ENCODE assay signal across 8 cellular contexts in the genomic region with DNA sequence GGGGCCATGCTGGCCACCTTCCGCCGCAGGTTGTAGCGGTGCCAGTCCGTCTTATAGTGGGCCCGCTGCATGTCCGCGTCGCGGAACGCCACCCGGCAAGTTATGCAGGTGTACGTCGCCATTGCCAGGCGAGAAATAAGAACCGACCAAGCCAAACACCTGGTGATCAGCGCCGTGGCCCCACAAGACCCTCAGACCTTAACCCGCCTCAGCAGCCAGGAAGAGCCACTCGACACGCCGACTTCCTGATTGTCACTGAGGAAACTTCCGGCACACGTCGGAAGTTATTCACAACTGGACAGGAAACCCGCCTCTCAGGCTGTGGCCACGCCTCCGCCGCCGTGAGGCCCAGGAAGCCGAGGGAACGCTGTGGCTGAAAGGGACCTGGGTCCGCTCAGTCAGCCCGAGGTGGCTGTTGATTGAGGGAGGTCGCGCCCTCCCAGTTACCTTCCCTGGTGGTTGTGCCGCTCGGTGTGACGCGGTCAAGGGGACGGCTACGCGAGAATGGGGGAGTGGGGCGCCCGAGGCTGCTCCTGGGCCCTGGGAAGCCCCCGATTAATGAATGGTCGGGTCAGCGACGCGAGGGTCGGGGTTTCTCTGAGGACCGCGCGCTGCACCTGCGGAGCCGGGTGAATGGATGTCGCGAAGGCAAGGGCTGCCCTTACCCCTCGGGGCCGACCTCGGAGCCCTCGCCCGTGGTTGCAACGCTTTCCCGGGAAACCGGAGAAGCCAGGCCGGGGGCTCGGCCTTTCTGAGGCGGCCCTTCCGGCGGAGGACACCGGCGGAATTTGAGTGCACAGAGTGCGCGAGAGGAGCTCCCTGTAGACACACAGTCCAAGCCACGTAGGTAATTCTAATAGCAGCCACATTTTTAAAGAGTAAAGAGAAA. TPM values are rescaled to one million over a fixed set of nuclear protein-coding genes. Genes with fewer than 3 reads are reported as not detected.
DNase-seq lines count a peak whose midpoint lies in the region; ATAC-seq lines count a peak whose summit lies in the region.

A gene with protein sequence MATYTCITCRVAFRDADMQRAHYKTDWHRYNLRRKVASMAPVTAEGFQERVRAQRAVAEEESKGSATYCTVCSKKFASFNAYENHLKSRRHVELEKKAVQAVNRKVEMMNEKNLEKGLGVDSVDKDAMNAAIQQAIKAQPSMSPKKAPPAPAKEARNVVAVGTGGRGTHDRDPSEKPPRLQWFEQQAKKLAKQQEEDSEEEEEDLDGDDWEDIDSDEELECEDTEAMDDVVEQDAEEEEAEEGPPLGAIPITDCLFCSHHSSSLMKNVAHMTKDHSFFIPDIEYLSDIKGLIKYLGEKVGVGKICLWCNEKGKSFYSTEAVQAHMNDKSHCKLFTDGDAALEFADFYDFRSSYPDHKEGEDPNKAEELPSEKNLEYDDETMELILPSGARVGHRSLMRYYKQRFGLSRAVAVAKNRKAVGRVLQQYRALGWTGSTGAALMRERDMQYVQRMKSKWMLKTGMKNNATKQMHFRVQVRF (minus strand): TSS at position 257 of the 889 bp plus-strand sequence. CDS start 135 bp downstream, at position 122.

- peak within 1 kb of the TSS; percentile 96 for H3K4me3 Mint-ChIP-seq in activated CD8-positive, alpha-beta memory T cell treated with anti-CD3 and anti-CD28 coated beads, Interleukin-2, amount 10 ng/mL, durations not matched to agents 7 days and 5 days

- H3K79me1 ChIP-seq in mesenchymal stem cell (replicated peaks; ENCODE audit: low read length, poor library complexity, severe bottlenecking) = peaks cover 10% of the 10 kb centered on the region

- H4K91ac ChIP-seq in mesenchymal stem cell (ENCODE audit: low read length) = peak within 1 kb of the TSS; percentile 97

- peak within 1 kb of the TSS; percentile 56 to 73 for H3K4ac ChIP-seq in mesenchymal stem cell (ENCODE audit: low read depth in 1 of 2, low read length in 2 of 2)

- H3K36me3 ChIP-seq in HUES48 (ENCODE audit: control insufficient read depth, insufficient read depth, low read length) (peaks cover 28% of the 10 kb centered on the region), NT2/D1 (ENCODE audit: insufficient read depth, insufficient read length, low read length) (peaks cover 41% of the 10 kb centered on the region), endocrine pancreas (ENCODE audit: control insufficient read depth, insufficient read depth, low read length) (peaks cover 5% of the 10 kb centered on the region), mesenchymal stem cell (ENCODE audit: control insufficient read depth in 1 of 2, insufficient read depth in 2 of 2, low read depth in 1 of 2, low read length in 2 of 2) (peaks cover 4 to 36% of the 10 kb centered on the region in 2 experiments)

- in situ Hi-C loops in Caki2 (cut with HindIII; ENCODE audit: low pct_unique_long_range_greater_than_20kb, low sequenced_read_pairs) = no loop called here

- WGBS in mesenchymal stem cell = under 1% methylated on average over 70 of the region's 75 CpGs

- H4K8ac ChIP-seq in mesenchymal stem cell (ENCODE audit: low read length) = peak within 1 kb of the TSS; percentile 92

- H3K4me3 ChIP-seq in HUES48 (ENCODE audit: low read depth, low read length) (peak within 1 kb of the TSS; percentile 97), NT2/D1 (ENCODE audit: insufficient read length, low read depth) (peak within 1 kb of the TSS; percentile 92), endocrine pancreas (ENCODE audit: control insufficient read depth, insufficient read depth, low read length) (peak within 1 kb of the TSS; percentile 83), mesenchymal stem cell (ENCODE audit: insufficient read depth in 1 of 2, low read depth in 1 of 2, low read length in 2 of 2) (peak within 1 kb of the TSS; percentile 96 to 98)

- H3K14ac ChIP-seq in mesenchymal stem cell (ENCODE audit: low read length in 2 of 2) = peak within 1 kb of the TSS in 1 of 2 experiments; percentile 81

- H3K36me3 Mint-ChIP-seq in activated CD8-positive, alpha-beta memory T cell treated with anti-CD3 and anti-CD28 coated beads, Interleukin-2, amount 10 ng/mL, durations not matched to agents 7 days and 5 days = peaks cover 48% of the 10 kb centered on the region

- H3K9ac ChIP-seq in HUES48 (ENCODE audit: low read depth, low read length) (peak within 1 kb of the TSS; percentile 80), NT2/D1 (ENCODE audit: insufficient read length, low read depth) (peak within 1 kb of the TSS; percentile 92), endocrine pancreas (ENCODE audit: control insufficient read depth, insufficient read depth, low read length) (peak within 1 kb of the TSS; percentile 93), mesenchymal stem cell (ENCODE audit: low read length) (peak within 1 kb of the TSS; percentile 94)

- H3K9me3 ChIP-seq in HUES48 (ENCODE audit: control insufficient read depth, insufficient read depth, low read length) = no peaks in the 10 kb centered on the region
- H3K9me3 ChIP-seq in NT2/D1 (ENCODE audit: insufficient read depth, low read length) = no peaks in the 10 kb centered on the region
- no peaks in the 10 kb centered on the region for H3K9me3 ChIP-seq in endocrine pancreas (ENCODE audit: control insufficient read depth, low read length)
- H3K9me3 ChIP-seq in mesenchymal stem cell (ENCODE audit: control insufficient read depth, low read length) = no peaks in the 10 kb centered on the region

- H3K27ac ChIP-seq in HUES48 (ENCODE audit: low read depth, low read length) (peak within 1 kb of the TSS; percentile 84), mesenchymal stem cell (ENCODE audit: low read length, poor library complexity, severe bottlenecking) (peak within 1 kb of the TSS; percentile 56)

- H3K27me3 Mint-ChIP-seq in activated CD8-positive, alpha-beta memory T cell treated with anti-CD3 and anti-CD28 coated beads, Interleukin-2, amount 10 ng/mL, durations not matched to agents 7 days and 5 days = no peaks in the 10 kb centered on the region

- DNase-seq in Caki2 (ENCODE audit: low read depth) = peak; percentile 81
- peak; percentile 75 for DNase-seq in NT2/D1 (ENCODE audit: low read depth, low spot score)
- peak; percentile 95 for DNase-seq in activated CD8-positive, alpha-beta memory T cell treated with anti-CD3 and anti-CD28 coated beads, Interleukin-2, amount 10 ng/mL, durations not matched to agents 7 days and 5 days
- DNase-seq in mesenchymal stem cell = peak; percentile 94
- DNase-seq in stimulated activated CD8-positive, alpha-beta memory T cell treated with anti-CD3 and anti-CD28 coated beads, Interleukin-12 subunit alpha, Interleukin-12 subunit beta, amount 100 ng/mL, for 4 hours (ENCODE audit: low read depth) = peak; percentile 77

- ATAC-seq in GM21423 (IDR thresholded peaks at IDR 0.05; ENCODE audit: unreplicated experiment) = peak; percentile 83
- peak; percentile 90 for ATAC-seq in activated CD8-positive, alpha-beta memory T cell treated with anti-CD3 and anti-CD28 coated beads, Interleukin-2, amount 10 ng/mL, durations not matched to agents 7 days and 5 days

- peak within 1 kb of the TSS; percentile 55 for H2BK15ac ChIP-seq in mesenchymal stem cell (ENCODE audit: low read depth, poor library complexity, severe bottlenecking)

- H2BK12ac ChIP-seq in mesenchymal stem cell (ENCODE audit: low read length in 2 of 2) = peak within 1 kb of the TSS; percentile 4 to 86

- H2BK5ac ChIP-seq in mesenchymal stem cell (ENCODE audit: low read depth, low read length, poor library complexity, severe bottlenecking) = peak within 1 kb of the TSS; percentile 26

- H3K4me1 Mint-ChIP-seq in activated CD8-positive, alpha-beta memory T cell treated with anti-CD3 and anti-CD28 coated beads, Interleukin-2, amount 10 ng/mL, durations not matched to agents 7 days and 5 days = peaks cover 67% of the 10 kb centered on the region

- CTCF ChIA-PET in activated CD8-positive, alpha-beta memory T cell treated with anti-CD3 and anti-CD28 coated beads, Interleukin-2, amount 10 ng/mL, durations not matched to agents 7 days and 5 days (lab: Charles Lee) = interaction anchor here (2.7 kb wide), 1 partner anchor 10 kb away, joined by 18 read pairs; no protein-coding TSS in a partner anchor

- no peaks in the 10 kb centered on the region for H3K27me3 ChIP-seq in HUES48 (ENCODE audit: control insufficient read depth, insufficient read depth, low read length)
- H3K27me3 ChIP-seq in NT2/D1 (ENCODE audit: insufficient read depth, insufficient read length) = no peaks in the 10 kb centered on the region
- no peaks in the 10 kb centered on the region for H3K27me3 ChIP-seq in endocrine pancreas (ENCODE audit: control insufficient read depth, insufficient read depth, low read length)
- H3K27me3 ChIP-seq in mesenchymal stem cell (ENCODE audit: control insufficient read depth in 1 of 2, insufficient read depth in 1 of 2, low read length in 2 of 2) = no peaks in the 10 kb centered on the region

- peak within 1 kb of the TSS; percentile 91 for H2BK120ac ChIP-seq in mesenchymal stem cell (ENCODE audit: low read depth, low read length)

- peak within 1 kb of the TSS; percentile 97 for H3K27ac Mint-ChIP-seq in activated CD8-positive, alpha-beta memory T cell treated with anti-CD3 and anti-CD28 coated beads, Interleukin-2, amount 10 ng/mL, durations not matched to agents 7 days and 5 days

- peak within 1 kb of the TSS in 1 of 2 experiments; percentile 83 for H3K23ac ChIP-seq in mesenchymal stem cell (ENCODE audit: low read length in 2 of 2)

- H2AFZ ChIP-seq in mesenchymal stem cell (ENCODE audit: low read depth, low read length) = peak within 1 kb of the TSS; percentile 91

- no peaks in the 10 kb centered on the region for H3K9me3 Mint-ChIP-seq in activated CD8-positive, alpha-beta memory T cell treated with anti-CD3 and anti-CD28 coated beads, Interleukin-2, amount 10 ng/mL, durations not matched to agents 7 days and 5 days (ENCODE audit: low read depth)

- peak within 1 kb of the TSS; percentile 92 to 97 for H3K18ac ChIP-seq in mesenchymal stem cell (ENCODE audit: low read depth in 1 of 2, low read length in 2 of 2)

- no peaks in the 10 kb centered on the region for H3K4me1 ChIP-seq in HUES48 (ENCODE audit: control insufficient read depth, insufficient read depth, low read length)
- H3K4me1 ChIP-seq in NT2/D1 (ENCODE audit: insufficient read depth, insufficient read length) = no peaks in the 10 kb centered on the region
- H3K4me1 ChIP-seq in endocrine pancreas (ENCODE audit: control insufficient read depth, insufficient read depth, low read length) = peaks cover 11% of the 10 kb centered on the region
- peaks cover 15% of the 10 kb centered on the region for H3K4me1 ChIP-seq in mesenchymal stem cell (ENCODE audit: control insufficient read depth, insufficient read depth, low read depth, low read length)

- peak within 1 kb of the TSS; percentile 87 for H3K4me2 ChIP-seq in mesenchymal stem cell (ENCODE audit: low read length, poor library complexity, severe bottlenecking)

- H2AK5ac ChIP-seq in mesenchymal stem cell (ENCODE audit: low read length, severe bottlenecking) = peak within 1 kb of the TSS; percentile 11

RNA-seq across cellular contexts. Expression of the gene that starts here (rescaled TPM):
- 35.3 and 52.4 TPM in 2 replicates for total RNA-seq in Caki2 (2014; rRNA removed; shearing (Covaris generic); ENCODE audit: low replicate concordance)
- 10 to 100 TPM; 33.4 to 45.3 TPM for total RNA-seq in activated CD8-positive, alpha-beta memory T cell treated with anti-CD3 and anti-CD28 coated beads, Interleukin-2, amount 10 ng/mL, durations not matched to agents 7 days and 5 days
- polyA plus RNA-seq in mesenchymal stem cell (2013, experiment 1 of 2) = 40.8 TPM
- polyA plus RNA-seq in mesenchymal stem cell (2013, experiment 2 of 2) = 41.3 TPM

Comparison
In these comparisons a context has a peak if more than half of its experiments do, and no peak if none do; other contexts are left out.
1. Peak in every context shown above with its lines: DNase-seq, ATAC-seq, H3K4me3 ChIP-seq and H3K27ac ChIP-seq.